ENCODE assay signal across 1 cellular context in genomic region chr2:65364986-65365733, GRCh38.
TF ChIP-seq lines count a peak whose summit lies in the region.

No MANE protein-coding gene starts in this region.

TF ChIP-seq in WTC11, 78 proteins besides CTCF, POLR2A, EP300 and RAD21 (continued from another document):
- TF ChIP-seq ZNF532 (CRISPR knock-in tag; IDR thresholded peaks at IDR 0.05; ENCODE audit: borderline replicate concordance) (no peak), E2F4 (CRISPR knock-in tag; IDR thresholded peaks at IDR 0.05; ENCODE audit: borderline replicate concordance, low read depth) (no peak), PREB (CRISPR knock-in tag; IDR thresholded peaks at IDR 0.05; ENCODE audit: borderline replicate concordance) (no peak), ZNF263 (CRISPR knock-in tag; IDR thresholded peaks at IDR 0.05; ENCODE audit: low read depth) (no peak), SP1 (CRISPR knock-in tag; conservative IDR thresholded peaks at IDR 0.05) (no peak), CBFB (CRISPR knock-in tag; IDR thresholded peaks at IDR 0.05; ENCODE audit: low read depth) (no peak), ATF2 (CRISPR knock-in tag; IDR thresholded peaks at IDR 0.05; ENCODE audit: borderline replicate concordance, low read depth) (no peak)
